39 cellular contexts compared by ENCODE assay signal in genomic region chr1:185263780-185264179, GRCh38.
"Had no signal": no experiment of that assay in that cellular context is flagged by ENCODE, and none has a peak within 500 bp of the region (broad histone marks: within the 10 kb centered on the region; RNA-seq: fewer than 3 reads in every experiment).

No MANE protein-coding gene starts in this region.

- H3K27ac Mint-ChIP-seq: activated naive CD4-positive, alpha-beta T cell treated with anti-CD3 and anti-CD28 coated beads for 36 hours; activated naive CD4-positive, alpha-beta T cell treated with anti-CD3 and anti-CD28 coated beads, Interleukin-2, amount 10 ng/mL, durations not matched to agents 7 days and 5 days; activated naive CD4-positive, alpha-beta T cell treated with anti-CD3 and anti-CD28 coated beads, Interleukin-2, amount 50 U/mL, for 24 hours; activated naive CD4-positive, alpha-beta T cell treated with anti-CD3 and anti-CD28 coated beads, Interleukin-2, amount 50 U/mL, for 72 hours; activated naive CD8-positive, alpha-beta T cell; activated naive CD8-positive, alpha-beta T cell treated with anti-CD3 and anti-CD28 coated beads for 36 hours; activated naive CD8-positive, alpha-beta T cell treated with anti-CD3 and anti-CD28 coated beads, Interleukin-2, amount 10 ng/mL, durations not matched to agents 7 days and 5 days; activated naive CD8-positive, alpha-beta T cell treated with anti-CD3 and anti-CD28 coated beads, Interleukin-2, amount 50 U/mL, for 24 hours; activated T-cell treated with anti-CD3 and anti-CD28 coated beads, Interleukin-2, amount 50 U/mL, for 72 hours; activated T-helper 1 cell treated with anti-CD3 and anti-CD28 coated beads, Interleukin-12 subunit alpha, Interleukin-12 subunit beta, Interleukin-2, Interleukin-4 antibody, amounts not matched to agents 30 ng/mL and 10 ng/mL and 1 ng/mL, durations not matched to agents 14 hours and 24 hours and 36 hours; activated T-helper 17 cell treated with anti-CD3 and anti-CD28 coated beads, Interleukin-2, amount 50 U/mL, for 72 hours; activated T-helper 2 cell treated with anti-CD3 and anti-CD28 coated beads, Interferon-gamma antibody, Interleukin-2, Interleukin-4, amounts not matched to agents 10 μg/mL and 5 μg/mL and 100 μg/mL, durations not matched to agents 14 hours and 24 hours and 36 hours; brain had no signal

- ATAC-seq: activated naive CD4-positive, alpha-beta T cell treated with anti-CD3 and anti-CD28 coated beads, Interleukin-2, amount 50 U/mL, for 72 hours; activated naive CD8-positive, alpha-beta T cell treated with anti-CD3 and anti-CD28 coated beads, Interleukin-2, amount 50 U/mL, for 24 hours; activated T-cell treated with anti-CD3 and anti-CD28 coated beads, Interleukin-2, amount 50 U/mL, for 4 hours; activated T-cell treated with anti-CD3 and anti-CD28 coated beads, Interleukin-2, amount 50 U/mL, for 72 hours; activated T-helper 17 cell treated with anti-CD3 and anti-CD28 coated beads, Interleukin-2, amount 50 U/mL, for 72 hours; body of pancreas had no signal

- H3K4me3 ChIP-seq: adrenal gland, ascending aorta, body of pancreas, breast epithelium, cardiac muscle cell had no signal

- H3K36me3 ChIP-seq: adrenal gland, ascending aorta, brain microvascular endothelial cell, breast epithelium, cardiac muscle cell had no signal

- H3K27me3 Mint-ChIP-seq: activated naive CD4-positive, alpha-beta T cell treated with anti-CD3 and anti-CD28 coated beads, Interleukin-2, amount 10 ng/mL, durations not matched to agents 7 days and 5 days; activated naive CD4-positive, alpha-beta T cell treated with anti-CD3 and anti-CD28 coated beads, Interleukin-2, amount 50 U/mL, for 24 hours; activated naive CD8-positive, alpha-beta T cell; activated naive CD8-positive, alpha-beta T cell treated with anti-CD3 and anti-CD28 coated beads for 36 hours; activated naive CD8-positive, alpha-beta T cell treated with anti-CD3 and anti-CD28 coated beads, Interleukin-2, amount 10 ng/mL, durations not matched to agents 7 days and 5 days; activated naive CD8-positive, alpha-beta T cell treated with anti-CD3 and anti-CD28 coated beads, Interleukin-2, amount 50 U/mL, for 24 hours; activated T-helper 17 cell treated with anti-CD3 and anti-CD28 coated beads, Interleukin-2, amount 50 U/mL, for 72 hours; brain; central memory CD8-positive, alpha-beta T cell had no signal

- H3K9me3 Mint-ChIP-seq: activated naive CD4-positive, alpha-beta T cell treated with anti-CD3 and anti-CD28 coated beads, Interleukin-2, amount 10 ng/mL, durations not matched to agents 7 days and 5 days; activated T-helper 1 cell treated with anti-CD3 and anti-CD28 coated beads, Interleukin-12 subunit alpha, Interleukin-12 subunit beta, Interleukin-2, Interleukin-4 antibody, amounts not matched to agents 30 ng/mL and 10 ng/mL and 1 ng/mL, durations not matched to agents 14 hours and 24 hours and 36 hours; activated T-helper 2 cell treated with anti-CD3 and anti-CD28 coated beads, Interferon-gamma antibody, Interleukin-2, Interleukin-4, amounts not matched to agents 10 μg/mL and 5 μg/mL and 100 μg/mL, durations not matched to agents 14 hours and 24 hours and 36 hours; central memory CD8-positive, alpha-beta T cell had no signal

- H3K27me3 ChIP-seq: adrenal gland, ascending aorta, body of pancreas, brain microvascular endothelial cell, breast epithelium, cardiac muscle cell had no signal

- H3K27ac ChIP-seq: adrenal gland, ascending aorta, body of pancreas, brain microvascular endothelial cell, breast epithelium, cardiac muscle cell had no signal

- H3K9me3 ChIP-seq: adrenal gland, ascending aorta, body of pancreas, breast epithelium had no signal

- H3K4me3 Mint-ChIP-seq: activated naive CD4-positive, alpha-beta T cell treated with anti-CD3 and anti-CD28 coated beads for 36 hours; activated naive CD4-positive, alpha-beta T cell treated with anti-CD3 and anti-CD28 coated beads, Interleukin-2, amount 10 ng/mL, durations not matched to agents 7 days and 5 days; activated naive CD4-positive, alpha-beta T cell treated with anti-CD3 and anti-CD28 coated beads, Interleukin-2, amount 50 U/mL, for 24 hours; activated naive CD8-positive, alpha-beta T cell; activated naive CD8-positive, alpha-beta T cell treated with anti-CD3 and anti-CD28 coated beads for 36 hours; activated naive CD8-positive, alpha-beta T cell treated with anti-CD3 and anti-CD28 coated beads, Interleukin-2, amount 10 ng/mL, durations not matched to agents 7 days and 5 days; activated naive CD8-positive, alpha-beta T cell treated with anti-CD3 and anti-CD28 coated beads, Interleukin-2, amount 50 U/mL, for 24 hours; activated T-cell treated with anti-CD3 and anti-CD28 coated beads, Interleukin-2, amount 50 U/mL, for 4 hours; activated T-cell treated with anti-CD3 and anti-CD28 coated beads, Interleukin-2, amount 50 U/mL, for 72 hours; activated T-helper 1 cell treated with anti-CD3 and anti-CD28 coated beads, Interleukin-12 subunit alpha, Interleukin-12 subunit beta, Interleukin-2, Interleukin-4 antibody, amounts not matched to agents 30 ng/mL and 10 ng/mL and 1 ng/mL, durations not matched to agents 14 hours and 24 hours and 36 hours; activated T-helper 17 cell treated with anti-CD3 and anti-CD28 coated beads, Interleukin-2, amount 50 U/mL, for 72 hours; brain; central memory CD8-positive, alpha-beta T cell had no signal

- DNase-seq: activated effector memory CD4-positive, alpha-beta T cell treated with anti-CD3 and anti-CD28 coated beads, Interleukin-2, amount 50 U/mL, for 16 hours; activated effector memory CD4-positive, alpha-beta T cell treated with Interleukin-2 at 50 U/mL for 16 hours; activated gamma-delta T cell; activated gamma-delta T cell treated with Interleukin-2 at 50 U/mL for 16 hours; activated naive CD4-positive, alpha-beta T cell; activated naive CD4-positive, alpha-beta T cell treated with anti-CD3 and anti-CD28 coated beads for 36 hours; activated naive CD4-positive, alpha-beta T cell treated with anti-CD3 and anti-CD28 coated beads, Interleukin-2, amount 10 ng/mL, durations not matched to agents 7 days and 5 days; activated naive CD4-positive, alpha-beta T cell treated with anti-CD3 and anti-CD28 coated beads, Interleukin-2, amount 50 U/mL, for 16 hours; activated naive CD4-positive, alpha-beta T cell treated with Interleukin-2 at 50 U/mL for 16 hours; activated naive CD8-positive, alpha-beta T cell treated with anti-CD3 and anti-CD28 coated beads for 36 hours; activated naive CD8-positive, alpha-beta T cell treated with anti-CD3 and anti-CD28 coated beads, Interleukin-2, amount 10 ng/mL, durations not matched to agents 7 days and 5 days; activated naive CD8-positive, alpha-beta T cell treated with anti-CD3 and anti-CD28 coated beads, Interleukin-2, amount 50 U/mL, for 24 hours; activated T-cell treated with anti-CD3 and anti-CD28 coated beads, Interleukin-2, amount 50 U/mL, for 4 hours; activated T-cell treated with anti-CD3 and anti-CD28 coated beads, Interleukin-2, amount 50 U/mL, for 48 hours; activated T-cell treated with anti-CD3 and anti-CD28 coated beads, Interleukin-2, amount 50 U/mL, for 72 hours; adrenal gland; amniotic stem cell; amygdala; anterior cingulate cortex; aorta; body of pancreas; brain microvascular endothelial cell; caudate nucleus; central memory CD4-positive, alpha-beta T cell; cerebellar nuclear complex had no signal

- H3K4me1 Mint-ChIP-seq: activated naive CD8-positive, alpha-beta T cell treated with anti-CD3 and anti-CD28 coated beads, Interleukin-2, amount 10 ng/mL, durations not matched to agents 7 days and 5 days; brain; central memory CD8-positive, alpha-beta T cell had no signal

- H3K4me1 ChIP-seq: adrenal gland, ascending aorta, breast epithelium had no signal

- FAIRE-seq: astrocyte, bronchial epithelial cell, colon had no signal

- H3K36me3 Mint-ChIP-seq: activated naive CD4-positive, alpha-beta T cell treated with anti-CD3 and anti-CD28 coated beads, Interleukin-2, amount 10 ng/mL, durations not matched to agents 7 days and 5 days had no signal
